Comparison of ENCODE assay signal across 1 cellular context in the genomic region with DNA sequence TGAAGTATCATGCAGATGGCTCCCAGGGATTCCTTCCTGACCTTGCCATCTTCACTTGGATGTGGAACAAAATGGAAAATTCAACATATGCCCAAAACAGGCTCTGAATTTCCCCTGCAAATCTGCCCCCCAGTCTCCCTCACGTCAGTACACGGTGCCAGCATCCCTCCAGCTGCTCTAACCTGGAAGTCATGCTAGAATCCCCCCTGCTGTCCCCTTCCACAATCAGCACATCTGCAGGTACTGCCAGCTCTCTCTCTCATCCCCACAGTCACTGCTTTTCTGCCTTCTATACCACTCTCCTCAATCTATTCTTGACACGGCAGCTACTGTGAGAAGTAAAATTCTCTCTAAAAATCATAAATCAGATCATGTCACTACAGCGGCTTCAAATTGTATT.
TF ChIP-seq lines count a peak whose summit lies in the region.

No MANE protein-coding gene starts in this region.

TF ChIP-seq in GM23338, 12 proteins besides CTCF, POLR2A, EP300 and RAD21:
- TF ChIP-seq EZH2 (IDR thresholded peaks at IDR 0.05; ENCODE audit: low read depth, unreplicated experiment) (no peak), STAT1 (IDR thresholded peaks at IDR 0.05; ENCODE audit: unreplicated experiment) (no peak), NANOG (IDR thresholded peaks at IDR 0.05; ENCODE audit: borderline replicate concordance) (no peak), POLR2AphosphoS5 (IDR thresholded peaks at IDR 0.05; ENCODE audit: low read depth) (no peak), JUNB (IDR thresholded peaks at IDR 0.05; ENCODE audit: unreplicated experiment) (no peak), ZNF114 (CRISPR knock-in tag; IDR thresholded peaks at IDR 0.05) (no peak), EZH2phosphoT487 (IDR thresholded peaks at IDR 0.05; ENCODE audit: unreplicated experiment) (no peak), ZNF331 (CRISPR knock-in tag; IDR thresholded peaks at IDR 0.05; ENCODE audit: low read depth) (no peak), CREB1 (CRISPR knock-in tag; IDR thresholded peaks at IDR 0.05; ENCODE audit: low read depth) (no peak)
- TF ChIP-seq, protein P1, sequence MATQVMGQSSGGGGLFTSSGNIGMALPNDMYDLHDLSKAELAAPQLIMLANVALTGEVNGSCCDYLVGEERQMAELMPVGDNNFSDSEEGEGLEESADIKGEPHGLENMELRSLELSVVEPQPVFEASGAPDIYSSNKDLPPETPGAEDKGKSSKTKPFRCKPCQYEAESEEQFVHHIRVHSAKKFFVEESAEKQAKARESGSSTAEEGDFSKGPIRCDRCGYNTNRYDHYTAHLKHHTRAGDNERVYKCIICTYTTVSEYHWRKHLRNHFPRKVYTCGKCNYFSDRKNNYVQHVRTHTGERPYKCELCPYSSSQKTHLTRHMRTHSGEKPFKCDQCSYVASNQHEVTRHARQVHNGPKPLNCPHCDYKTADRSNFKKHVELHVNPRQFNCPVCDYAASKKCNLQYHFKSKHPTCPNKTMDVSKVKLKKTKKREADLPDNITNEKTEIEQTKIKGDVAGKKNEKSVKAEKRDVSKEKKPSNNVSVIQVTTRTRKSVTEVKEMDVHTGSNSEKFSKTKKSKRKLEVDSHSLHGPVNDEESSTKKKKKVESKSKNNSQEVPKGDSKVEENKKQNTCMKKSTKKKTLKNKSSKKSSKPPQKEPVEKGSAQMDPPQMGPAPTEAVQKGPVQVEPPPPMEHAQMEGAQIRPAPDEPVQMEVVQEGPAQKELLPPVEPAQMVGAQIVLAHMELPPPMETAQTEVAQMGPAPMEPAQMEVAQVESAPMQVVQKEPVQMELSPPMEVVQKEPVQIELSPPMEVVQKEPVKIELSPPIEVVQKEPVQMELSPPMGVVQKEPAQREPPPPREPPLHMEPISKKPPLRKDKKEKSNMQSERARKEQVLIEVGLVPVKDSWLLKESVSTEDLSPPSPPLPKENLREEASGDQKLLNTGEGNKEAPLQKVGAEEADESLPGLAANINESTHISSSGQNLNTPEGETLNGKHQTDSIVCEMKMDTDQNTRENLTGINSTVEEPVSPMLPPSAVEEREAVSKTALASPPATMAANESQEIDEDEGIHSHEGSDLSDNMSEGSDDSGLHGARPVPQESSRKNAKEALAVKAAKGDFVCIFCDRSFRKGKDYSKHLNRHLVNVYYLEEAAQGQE (IDR thresholded peaks at IDR 0.05; ENCODE audit: unreplicated experiment) = no peak
- TF ChIP-seq, protein P2, sequence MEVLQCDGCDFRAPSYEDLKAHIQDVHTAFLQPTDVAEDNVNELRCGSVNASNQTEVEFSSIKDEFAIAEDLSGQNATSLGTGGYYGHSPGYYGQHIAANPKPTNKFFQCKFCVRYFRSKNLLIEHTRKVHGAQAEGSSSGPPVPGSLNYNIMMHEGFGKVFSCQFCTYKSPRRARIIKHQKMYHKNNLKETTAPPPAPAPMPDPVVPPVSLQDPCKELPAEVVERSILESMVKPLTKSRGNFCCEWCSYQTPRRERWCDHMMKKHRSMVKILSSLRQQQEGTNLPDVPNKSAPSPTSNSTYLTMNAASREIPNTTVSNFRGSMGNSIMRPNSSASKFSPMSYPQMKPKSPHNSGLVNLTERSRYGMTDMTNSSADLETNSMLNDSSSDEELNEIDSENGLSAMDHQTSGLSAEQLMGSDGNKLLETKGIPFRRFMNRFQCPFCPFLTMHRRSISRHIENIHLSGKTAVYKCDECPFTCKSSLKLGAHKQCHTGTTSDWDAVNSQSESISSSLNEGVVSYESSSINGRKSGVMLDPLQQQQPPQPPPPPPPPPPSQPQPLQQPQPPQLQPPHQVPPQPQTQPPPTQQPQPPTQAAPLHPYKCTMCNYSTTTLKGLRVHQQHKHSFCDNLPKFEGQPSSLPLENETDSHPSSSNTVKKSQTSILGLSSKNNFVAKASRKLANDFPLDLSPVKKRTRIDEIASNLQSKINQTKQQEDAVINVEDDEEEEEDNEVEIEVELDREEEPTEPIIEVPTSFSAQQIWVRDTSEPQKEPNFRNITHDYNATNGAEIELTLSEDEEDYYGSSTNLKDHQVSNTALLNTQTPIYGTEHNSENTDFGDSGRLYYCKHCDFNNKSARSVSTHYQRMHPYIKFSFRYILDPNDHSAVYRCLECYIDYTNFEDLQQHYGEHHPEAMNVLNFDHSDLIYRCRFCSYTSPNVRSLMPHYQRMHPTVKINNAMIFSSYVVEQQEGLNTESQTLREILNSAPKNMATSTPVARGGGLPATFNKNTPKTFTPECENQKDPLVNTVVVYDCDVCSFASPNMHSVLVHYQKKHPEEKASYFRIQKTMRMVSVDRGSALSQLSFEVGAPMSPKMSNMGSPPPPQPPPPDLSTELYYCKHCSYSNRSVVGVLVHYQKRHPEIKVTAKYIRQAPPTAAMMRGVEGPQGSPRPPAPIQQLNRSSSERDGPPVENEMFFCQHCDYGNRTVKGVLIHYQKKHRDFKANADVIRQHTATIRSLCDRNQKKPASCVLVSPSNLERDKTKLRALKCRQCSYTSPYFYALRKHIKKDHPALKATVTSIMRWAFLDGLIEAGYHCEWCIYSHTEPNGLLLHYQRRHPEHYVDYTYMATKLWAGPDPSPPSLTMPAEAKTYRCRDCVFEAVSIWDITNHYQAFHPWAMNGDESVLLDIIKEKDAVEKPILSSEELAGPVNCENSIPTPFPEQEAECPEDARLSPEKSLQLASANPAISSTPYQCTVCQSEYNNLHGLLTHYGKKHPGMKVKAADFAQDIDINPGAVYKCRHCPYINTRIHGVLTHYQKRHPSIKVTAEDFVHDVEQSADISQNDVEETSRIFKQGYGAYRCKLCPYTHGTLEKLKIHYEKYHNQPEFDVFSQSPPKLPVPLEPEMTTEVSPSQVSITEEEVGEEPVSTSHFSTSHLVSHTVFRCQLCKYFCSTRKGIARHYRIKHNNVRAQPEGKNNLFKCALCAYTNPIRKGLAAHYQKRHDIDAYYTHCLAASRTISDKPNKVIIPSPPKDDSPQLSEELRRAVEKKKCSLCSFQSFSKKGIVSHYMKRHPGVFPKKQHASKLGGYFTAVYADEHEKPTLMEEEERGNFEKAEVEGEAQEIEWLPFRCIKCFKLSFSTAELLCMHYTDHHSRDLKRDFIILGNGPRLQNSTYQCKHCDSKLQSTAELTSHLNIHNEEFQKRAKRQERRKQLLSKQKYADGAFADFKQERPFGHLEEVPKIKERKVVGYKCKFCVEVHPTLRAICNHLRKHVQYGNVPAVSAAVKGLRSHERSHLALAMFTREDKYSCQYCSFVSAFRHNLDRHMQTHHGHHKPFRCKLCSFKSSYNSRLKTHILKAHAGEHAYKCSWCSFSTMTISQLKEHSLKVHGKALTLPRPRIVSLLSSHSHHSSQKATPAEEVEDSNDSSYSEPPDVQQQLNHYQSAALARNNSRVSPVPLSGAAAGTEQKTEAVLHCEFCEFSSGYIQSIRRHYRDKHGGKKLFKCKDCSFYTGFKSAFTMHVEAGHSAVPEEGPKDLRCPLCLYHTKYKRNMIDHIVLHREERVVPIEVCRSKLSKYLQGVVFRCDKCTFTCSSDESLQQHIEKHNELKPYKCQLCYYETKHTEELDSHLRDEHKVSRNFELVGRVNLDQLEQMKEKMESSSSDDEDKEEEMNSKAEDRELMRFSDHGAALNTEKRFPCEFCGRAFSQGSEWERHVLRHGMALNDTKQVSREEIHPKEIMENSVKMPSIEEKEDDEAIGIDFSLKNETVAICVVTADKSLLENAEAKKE (CRISPR knock-in tag; IDR thresholded peaks at IDR 0.05) = no peak
- TF ChIP-seq, protein P3, sequence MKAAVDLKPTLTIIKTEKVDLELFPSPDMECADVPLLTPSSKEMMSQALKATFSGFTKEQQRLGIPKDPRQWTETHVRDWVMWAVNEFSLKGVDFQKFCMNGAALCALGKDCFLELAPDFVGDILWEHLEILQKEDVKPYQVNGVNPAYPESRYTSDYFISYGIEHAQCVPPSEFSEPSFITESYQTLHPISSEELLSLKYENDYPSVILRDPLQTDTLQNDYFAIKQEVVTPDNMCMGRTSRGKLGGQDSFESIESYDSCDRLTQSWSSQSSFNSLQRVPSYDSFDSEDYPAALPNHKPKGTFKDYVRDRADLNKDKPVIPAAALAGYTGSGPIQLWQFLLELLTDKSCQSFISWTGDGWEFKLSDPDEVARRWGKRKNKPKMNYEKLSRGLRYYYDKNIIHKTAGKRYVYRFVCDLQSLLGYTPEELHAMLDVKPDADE (IDR thresholded peaks at IDR 0.05) = no peak
